3 cellular contexts compared by ENCODE assay signal in genomic region chrX:125791781-125792180, GRCh38.
TF ChIP-seq lines count a peak whose summit lies in the region.

No MANE protein-coding gene starts in this region.

TF ChIP-seq in HepG2, 621 proteins besides CTCF, POLR2A, EP300 and RAD21:
- peak; percentile 84 for TF ChIP-seq MAFF (IDR thresholded peaks at IDR 0.05; ENCODE audit: low read depth, low read length)
- no peak for TF ChIP-seq NFE2 (CRISPR knock-in tag; IDR thresholded peaks at IDR 0.05)
- no peak for TF ChIP-seq ZBTB7B (CRISPR knock-in tag; IDR thresholded peaks at IDR 0.05)
- TF ChIP-seq ZC3H4 (CRISPR knock-in tag; IDR thresholded peaks at IDR 0.05; ENCODE audit: borderline replicate concordance): no peak
- TF ChIP-seq ZNF777 (CRISPR knock-in tag; IDR thresholded peaks at IDR 0.05): no peak
- peak; percentile 72 to 91 for TF ChIP-seq MAFK (conservative IDR thresholded peaks at IDR 0.05 in 1 of 2, IDR thresholded peaks at IDR 0.05 in 1 of 2; ENCODE audit: low read length in 2 of 2)
- TF ChIP-seq ZNF784 (CRISPR knock-in tag; IDR thresholded peaks at IDR 0.05; ENCODE audit: borderline replicate concordance): no peak

TF ChIP-seq in IMR-90, 13 proteins besides CTCF, POLR2A, EP300 and RAD21:
- TF ChIP-seq MAZ (IDR thresholded peaks at IDR 0.05; ENCODE audit: borderline replicate concordance, low read depth, low read length) (no peak), MAFK (IDR thresholded peaks at IDR 0.05; ENCODE audit: low read depth, low read length) (peak; percentile 92)
TF ChIP-seq in IMR-90: peak in this region for 1.

TF ChIP-seq in K562, 482 proteins besides CTCF, POLR2A, EP300 and RAD21:
- TF ChIP-seq ZNF280A (IDR thresholded peaks at IDR 0.05; ENCODE audit: low read depth, partially characterized antibody) (no peak), MAFF (IDR thresholded peaks at IDR 0.05; ENCODE audit: low read length) (peak; percentile 84), C11orf30 (IDR thresholded peaks at IDR 0.05; ENCODE audit: low read depth) (peak; percentile 66), ZNF316 (IDR thresholded peaks at IDR 0.05) (peak; percentile 84), MAFG (tag; conservative IDR thresholded peaks at IDR 0.05) (peak; percentile 85), MAFK (IDR thresholded peaks at IDR 0.05; ENCODE audit: low read length) (peak; percentile 87), ARID4B (CRISPR knock-in tag; IDR thresholded peaks at IDR 0.05) (no peak)
